9 cellular contexts compared by ENCODE assay signal in genomic region chr19:52191374-52191773, GRCh38. TPM values are rescaled to one million over a fixed set of nuclear protein-coding genes. Genes with fewer than 3 reads are reported as not detected.
A peak's percentile ranks its signal among the peaks of the same experiment; 100 is the strongest.
DNase-seq lines count a peak whose midpoint lies in the region; ATAC-seq, FAIRE-seq and TF ChIP-seq lines count a peak whose summit lies in the region.
"Had no signal": no experiment of that assay in that cellular context is flagged by ENCODE, and none has a peak within 500 bp of the region (broad histone marks: within the 10 kb centered on the region; RNA-seq: fewer than 3 reads in every experiment).

No MANE protein-coding gene starts in this region.

- H3K9me3 Mint-ChIP-seq in HFFc6: no peaks in the 10 kb centered on the region
- H3K9me3 Mint-ChIP-seq in activated CD8-positive, alpha-beta T cell treated with anti-CD3 and anti-CD28 coated beads for 36 hours: no peaks in the 10 kb centered on the region

- intact Hi-C loops in activated CD8-positive, alpha-beta T cell treated with anti-CD3 and anti-CD28 coated beads for 36 hours (cut with micrococcal nuclease): no loop called here

- DNase-seq in HFFc6 (no peak), small intestine (peak; percentile 89), NCI-H1105 (lab: John Stamatoyannopoulos, UW) (no peak), NCI-H748 treated with DMSO at 0.1 percent for 48 hours (lab: John Stamatoyannopoulos, UW) (no peak), NOMO-1 (lab: John Stamatoyannopoulos, UW; ENCODE audit: unreplicated experiment in 2 of 2) (no peak)
- DNase-seq in activated CD8-positive, alpha-beta T cell treated with anti-CD3 and anti-CD28 coated beads for 36 hours: no peak

- H3K4me3 Mint-ChIP-seq in HFFc6: peak overlapping the region; percentile 100
- peak overlapping the region; percentile 93 for H3K4me3 Mint-ChIP-seq in activated CD8-positive, alpha-beta T cell treated with anti-CD3 and anti-CD28 coated beads for 36 hours

- H3K36me3 ChIP-seq in iPS-15b (ENCODE audit: control insufficient read depth, insufficient read depth, low read length): peaks cover 4% of the 10 kb centered on the region
- peaks cover 4 to 5% of the 10 kb centered on the region in 2 donors for H3K36me3 ChIP-seq in small intestine (ENCODE audit: control insufficient read depth in 2 of 2, insufficient read depth in 2 of 2, low read length in 2 of 2)

- no peak overlapping the region for H3K9ac ChIP-seq in iPS-15b (ENCODE audit: low read depth, low read length)

- H3K27ac ChIP-seq in small intestine (ENCODE audit: low read depth in 1 of 2, low read length in 1 of 2): peak overlapping the region; percentile 99 to 100

- no peak for TF ChIP-seq CTCF in HFFc6 (IDR thresholded peaks at IDR 0.05)
- TF ChIP-seq CTCF in activated CD8-positive, alpha-beta T cell treated with anti-CD3 and anti-CD28 coated beads for 36 hours (IDR thresholded peaks at IDR 0.05): no peak

- peaks cover 56% of the 10 kb centered on the region for H3K4me1 Mint-ChIP-seq in HFFc6 (ENCODE audit: low read depth)
- H3K4me1 Mint-ChIP-seq in activated CD8-positive, alpha-beta T cell treated with anti-CD3 and anti-CD28 coated beads for 36 hours (ENCODE audit: low read depth): peaks cover 47% of the 10 kb centered on the region

- H3K9me3 ChIP-seq in iPS-15b (ENCODE audit: control insufficient read depth, insufficient read depth, low read length) (no peaks in the 10 kb centered on the region), small intestine (ENCODE audit: control insufficient read depth, low read depth) (no peaks in the 10 kb centered on the region)

- peaks cover 5% of the 10 kb centered on the region for H3K27me3 Mint-ChIP-seq in HFFc6 (ENCODE audit: insufficient read depth)
- H3K27me3 Mint-ChIP-seq in activated CD8-positive, alpha-beta T cell treated with anti-CD3 and anti-CD28 coated beads for 36 hours: no peaks in the 10 kb centered on the region

- no peak for ATAC-seq in activated CD8-positive, alpha-beta T cell treated with anti-CD3 and anti-CD28 coated beads for 36 hours
- no peak for ATAC-seq in HG03045 (IDR thresholded peaks at IDR 0.05; ENCODE audit: unreplicated experiment)

- H3K4me1 ChIP-seq in iPS-15b (ENCODE audit: control insufficient read depth, insufficient read depth, low read length) (peaks cover 10% of the 10 kb centered on the region), small intestine (ENCODE audit: control insufficient read depth in 2 of 2, insufficient read depth in 1 of 2, low read depth in 1 of 2, low read length in 1 of 2) (peaks cover 3 to 7% of the 10 kb centered on the region in 2 donors)

- no peaks in the 10 kb centered on the region for H3K27me3 ChIP-seq in iPS-15b (ENCODE audit: control insufficient read depth, insufficient read depth, low read length)
- H3K27me3 ChIP-seq in small intestine (ENCODE audit: control insufficient read depth in 2 of 2, insufficient read depth in 2 of 2, low read length in 2 of 2): no peaks in the 10 kb centered on the region

- peak overlapping the region; percentile 100 for H3K27ac Mint-ChIP-seq in HFFc6
- peak overlapping the region; percentile 98 for H3K27ac Mint-ChIP-seq in activated CD8-positive, alpha-beta T cell treated with anti-CD3 and anti-CD28 coated beads for 36 hours

- WGBS in small intestine, 3 donors: 8 to 49% (median 30%) methylated on average over 5 of the region's 5 CpGs

- POLR2A ChIA-PET in activated CD8-positive, alpha-beta T cell treated with anti-CD3 and anti-CD28 coated beads for 36 hours (lab: Charles Lee): interaction anchor here (1.0 to 1.3 kb wide), 4 partner anchors 8 to 30 kb away, joined by 3 to 8 read pairs (median 4); no protein-coding TSS in a partner anchor

- FAIRE-seq in small intestine (lab: Jason Lieb, UNC): no peak
- FAIRE-seq: TTC549 had no signal

- H3K4me3 ChIP-seq in iPS-15b (ENCODE audit: low read depth, low read length) (peak overlapping the region; percentile 96), small intestine (ENCODE audit: low read depth in 1 of 2, low read length in 2 of 2) (peak overlapping the region in 1 of 2 donors; percentile 80)

- CTCF ChIA-PET in activated CD8-positive, alpha-beta T cell treated with anti-CD3 and anti-CD28 coated beads for 36 hours (lab: Charles Lee): interaction anchor here (0.9 kb wide), 1 partner anchor 8 kb away, joined by 3 read pairs; no protein-coding TSS in a partner anchor

- peaks cover 41% of the 10 kb centered on the region for H3K36me3 Mint-ChIP-seq in HFFc6 (ENCODE audit: low read depth)
- H3K36me3 Mint-ChIP-seq in activated CD8-positive, alpha-beta T cell treated with anti-CD3 and anti-CD28 coated beads for 36 hours (ENCODE audit: low read depth): peaks cover 41% of the 10 kb centered on the region

RNA-seq across cellular contexts. Expression of gene PPP2R1A, which starts 1.5 kb away (rescaled TPM):
- 100 to 1,000 TPM; 326 to 383 (median 349) TPM for total RNA-seq in HFFc6 (2021; fragmentation: NEBNext Ultra II Directional; extraction: Animal tissue kit (Norgen Biotek cat#: 25700))
- 100 to 1,000 TPM; 236 to 237 TPM for total RNA-seq in activated CD8-positive, alpha-beta T cell treated with anti-CD3 and anti-CD28 coated beads for 36 hours
- 100 to 1,000 TPM; 131 to 147 (median 144) TPM for polyA plus RNA-seq in small intestine

RNA-seq across cellular contexts. Expression of gene ZNF836, which starts 20.0 kb away (rescaled TPM):
- 1 to 10 TPM; 4.6 to 7.0 (median 5.9) TPM for total RNA-seq in HFFc6 (2021; fragmentation: NEBNext Ultra II Directional; extraction: Animal tissue kit (Norgen Biotek cat#: 25700))
- 10 to 100 TPM; 10.3 to 12.6 TPM for total RNA-seq in activated CD8-positive, alpha-beta T cell treated with anti-CD3 and anti-CD28 coated beads for 36 hours
- 1 to 10 TPM; 1.8 to 3.9 (median 3.0) TPM for polyA plus RNA-seq in small intestine

RNA-seq across cellular contexts. Expression of gene ZNF616, which starts 51.6 kb away (rescaled TPM):
- total RNA-seq in HFFc6 (2021; fragmentation: NEBNext Ultra II Directional; extraction: Animal tissue kit (Norgen Biotek cat#: 25700)): 10 to 100 TPM in 3 of 6 experiments, 1 to 10 TPM in 3; 8.6 to 11.0 (median 9.9) TPM
- total RNA-seq in activated CD8-positive, alpha-beta T cell treated with anti-CD3 and anti-CD28 coated beads for 36 hours: 10 to 100 TPM; 11.2 to 11.7 TPM
- 1 to 10 TPM; 1.1 to 2.5 (median 1.9) TPM for polyA plus RNA-seq in small intestine
